Comparison of ENCODE assay signal across 1 cellular context in the genomic region with DNA sequence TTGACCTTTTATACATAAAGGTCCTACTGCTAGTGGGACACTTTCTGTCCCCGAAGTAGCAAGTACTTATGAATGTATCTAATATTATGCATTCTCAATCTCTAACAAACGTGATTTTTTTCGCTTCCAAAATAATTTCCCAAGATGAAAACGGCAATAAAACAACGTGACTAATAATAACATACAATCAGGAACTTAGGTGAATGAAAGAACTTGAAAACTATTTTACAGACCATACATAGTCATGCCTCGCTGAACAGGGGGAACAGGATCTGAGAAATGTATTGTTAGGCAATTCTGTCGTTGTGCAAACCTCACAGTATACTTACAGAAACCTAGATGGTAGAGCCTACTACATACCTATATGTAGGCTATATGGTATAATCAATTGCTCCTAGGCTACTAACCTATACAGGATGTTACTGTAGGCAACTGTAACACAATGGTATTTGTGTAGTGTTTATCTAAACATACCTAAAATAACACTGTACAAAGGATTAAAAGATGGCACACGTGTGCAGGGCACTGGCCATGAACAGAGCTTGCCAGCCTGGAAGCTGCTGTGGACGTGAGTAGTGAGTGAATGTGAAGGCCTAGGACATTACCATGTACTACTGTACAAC.
A peak's percentile ranks its signal among the peaks of the same experiment; 100 is the strongest.
TF ChIP-seq lines count a peak whose summit lies in the region.

No MANE protein-coding gene starts in this region.

TF ChIP-seq in K562, 482 proteins besides CTCF, POLR2A, EP300 and RAD21 (continued from another document and continues in another):
- TF ChIP-seq, protein P1, sequence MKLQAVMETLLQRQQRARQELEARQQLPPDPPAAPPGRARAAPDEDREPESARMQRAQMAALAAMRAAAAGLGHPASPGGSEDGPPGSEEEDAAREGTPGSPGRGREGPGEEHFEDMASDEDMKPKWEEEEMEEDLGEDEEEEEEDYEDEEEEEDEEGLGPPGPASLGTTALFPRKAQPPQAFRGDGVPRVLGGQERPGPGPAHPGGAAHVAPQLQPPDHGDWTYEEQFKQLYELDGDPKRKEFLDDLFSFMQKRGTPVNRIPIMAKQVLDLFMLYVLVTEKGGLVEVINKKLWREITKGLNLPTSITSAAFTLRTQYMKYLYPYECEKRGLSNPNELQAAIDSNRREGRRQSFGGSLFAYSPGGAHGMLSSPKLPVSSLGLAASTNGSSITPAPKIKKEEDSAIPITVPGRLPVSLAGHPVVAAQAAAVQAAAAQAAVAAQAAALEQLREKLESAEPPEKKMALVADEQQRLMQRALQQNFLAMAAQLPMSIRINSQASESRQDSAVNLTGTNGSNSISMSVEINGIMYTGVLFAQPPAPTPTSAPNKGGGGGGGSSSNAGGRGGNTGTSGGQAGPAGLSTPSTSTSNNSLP (IDR thresholded peaks at IDR 0.05; ENCODE audit: borderline replicate concordance, low read depth, low read length) = no peak
- TF ChIP-seq, protein P2, sequence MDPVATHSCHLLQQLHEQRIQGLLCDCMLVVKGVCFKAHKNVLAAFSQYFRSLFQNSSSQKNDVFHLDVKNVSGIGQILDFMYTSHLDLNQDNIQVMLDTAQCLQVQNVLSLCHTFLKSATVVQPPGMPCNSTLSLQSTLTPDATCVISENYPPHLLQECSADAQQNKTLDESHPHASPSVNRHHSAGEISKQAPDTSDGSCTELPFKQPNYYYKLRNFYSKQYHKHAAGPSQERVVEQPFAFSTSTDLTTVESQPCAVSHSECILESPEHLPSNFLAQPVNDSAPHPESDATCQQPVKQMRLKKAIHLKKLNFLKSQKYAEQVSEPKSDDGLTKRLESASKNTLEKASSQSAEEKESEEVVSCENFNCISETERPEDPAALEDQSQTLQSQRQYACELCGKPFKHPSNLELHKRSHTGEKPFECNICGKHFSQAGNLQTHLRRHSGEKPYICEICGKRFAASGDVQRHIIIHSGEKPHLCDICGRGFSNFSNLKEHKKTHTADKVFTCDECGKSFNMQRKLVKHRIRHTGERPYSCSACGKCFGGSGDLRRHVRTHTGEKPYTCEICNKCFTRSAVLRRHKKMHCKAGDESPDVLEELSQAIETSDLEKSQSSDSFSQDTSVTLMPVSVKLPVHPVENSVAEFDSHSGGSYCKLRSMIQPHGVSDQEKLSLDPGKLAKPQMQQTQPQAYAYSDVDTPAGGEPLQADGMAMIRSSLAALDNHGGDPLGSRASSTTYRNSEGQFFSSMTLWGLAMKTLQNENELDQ (CRISPR knock-in tag; IDR thresholded peaks at IDR 0.05; ENCODE audit: borderline replicate concordance) = no peak
- TF ChIP-seq KAT7 (CRISPR knock-in tag; IDR thresholded peaks at IDR 0.05; ENCODE audit: borderline replicate concordance) (peak; percentile 79; the same call in 1 of the 2 replicates), LCOR (CRISPR knock-in tag; IDR thresholded peaks at IDR 0.05) (0 out of 2 replicates have a peak, but pooled peaks have one; percentile 41), ZNF57 (CRISPR knock-in tag; IDR thresholded peaks at IDR 0.05) (no peak), ZFX (CRISPR knock-in tag; IDR thresholded peaks at IDR 0.05) (peak; percentile 64), RBFOX2 (IDR thresholded peaks at IDR 0.05; ENCODE audit: low read depth, low read length) (peak; percentile 65), ZNF347 (CRISPR knock-in tag; IDR thresholded peaks at IDR 0.05; ENCODE audit: low read depth) (no peak), TBL1XR1 (IDR thresholded peaks at IDR 0.05; ENCODE audit: low read length in 2 of 2) (peak in 1 of 2 experiments; percentile 25; a peak in 1 of 4 replicates), SP2 (IDR thresholded peaks at IDR 0.05; ENCODE audit: extremely low read depth, low read depth, low read length, poor library complexity, severe bottlenecking) (no peak), SMARCE1 (IDR thresholded peaks at IDR 0.05) (no peak), SIN3A (IDR thresholded peaks at IDR 0.05; ENCODE audit: borderline replicate concordance in 2 of 2, control insufficient read depth in 1 of 2, low read depth in 2 of 2, low read length in 2 of 2) (peak; percentile 29 to 45; a peak in 1 of 4 replicates), CEBPB (tag; IDR thresholded peaks at IDR 0.05) (peak; percentile 76), ZBTB1 (CRISPR knock-in tag; IDR thresholded peaks at IDR 0.05; ENCODE audit: borderline replicate concordance, low read depth) (no peak), ZNF174 (CRISPR knock-in tag; IDR thresholded peaks at IDR 0.05) (no peak), MYNN (IDR thresholded peaks at IDR 0.05) (no peak), MYNN (CRISPR knock-in tag; IDR thresholded peaks at IDR 0.05) (no peak), BHLHE40 (IDR thresholded peaks at IDR 0.05; ENCODE audit: low read length) (0 out of 2 replicates have a peak, but pooled peaks have one; percentile 6), NFIC (IDR thresholded peaks at IDR 0.05) (no peak), PTTG1 (tag; IDR thresholded peaks at IDR 0.05; ENCODE audit: low read depth) (no peak), CHD1 (IDR thresholded peaks at IDR 0.05; ENCODE audit: low read length) (peak; percentile 32), HDAC2 (IDR thresholded peaks at IDR 0.05) (no peak), ZNF778 (CRISPR knock-in tag; IDR thresholded peaks at IDR 0.05) (no peak), CEBPG (CRISPR knock-in tag; IDR thresholded peaks at IDR 0.05) (peak; percentile 29; the same call in 1 of the 2 replicates), CEBPG (tag; conservative IDR thresholded peaks at IDR 0.05 in 1 of 2, IDR thresholded peaks at IDR 0.05 in 1 of 2) (no peak), MAFK (IDR thresholded peaks at IDR 0.05; ENCODE audit: low read length) (no peak), CREBBP (IDR thresholded peaks at IDR 0.05; ENCODE audit: low read depth, low read length) (no peak), ARID1B (IDR thresholded peaks at IDR 0.05) (no peak), POLR2G (IDR thresholded peaks at IDR 0.05; ENCODE audit: low read depth, low read length) (peak; percentile 46), ZNF644 (tag; IDR thresholded peaks at IDR 0.05; ENCODE audit: low read depth) (peak; percentile 56; the same call in 1 of the 2 replicates)
- TF ChIP-seq, protein P3, sequence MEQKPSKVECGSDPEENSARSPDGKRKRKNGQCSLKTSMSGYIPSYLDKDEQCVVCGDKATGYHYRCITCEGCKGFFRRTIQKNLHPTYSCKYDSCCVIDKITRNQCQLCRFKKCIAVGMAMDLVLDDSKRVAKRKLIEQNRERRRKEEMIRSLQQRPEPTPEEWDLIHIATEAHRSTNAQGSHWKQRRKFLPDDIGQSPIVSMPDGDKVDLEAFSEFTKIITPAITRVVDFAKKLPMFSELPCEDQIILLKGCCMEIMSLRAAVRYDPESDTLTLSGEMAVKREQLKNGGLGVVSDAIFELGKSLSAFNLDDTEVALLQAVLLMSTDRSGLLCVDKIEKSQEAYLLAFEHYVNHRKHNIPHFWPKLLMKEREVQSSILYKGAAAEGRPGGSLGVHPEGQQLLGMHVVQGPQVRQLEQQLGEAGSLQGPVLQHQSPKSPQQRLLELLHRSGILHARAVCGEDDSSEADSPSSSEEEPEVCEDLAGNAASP (IDR thresholded peaks at IDR 0.05) = no peak
- TF ChIP-seq, protein P4, sequence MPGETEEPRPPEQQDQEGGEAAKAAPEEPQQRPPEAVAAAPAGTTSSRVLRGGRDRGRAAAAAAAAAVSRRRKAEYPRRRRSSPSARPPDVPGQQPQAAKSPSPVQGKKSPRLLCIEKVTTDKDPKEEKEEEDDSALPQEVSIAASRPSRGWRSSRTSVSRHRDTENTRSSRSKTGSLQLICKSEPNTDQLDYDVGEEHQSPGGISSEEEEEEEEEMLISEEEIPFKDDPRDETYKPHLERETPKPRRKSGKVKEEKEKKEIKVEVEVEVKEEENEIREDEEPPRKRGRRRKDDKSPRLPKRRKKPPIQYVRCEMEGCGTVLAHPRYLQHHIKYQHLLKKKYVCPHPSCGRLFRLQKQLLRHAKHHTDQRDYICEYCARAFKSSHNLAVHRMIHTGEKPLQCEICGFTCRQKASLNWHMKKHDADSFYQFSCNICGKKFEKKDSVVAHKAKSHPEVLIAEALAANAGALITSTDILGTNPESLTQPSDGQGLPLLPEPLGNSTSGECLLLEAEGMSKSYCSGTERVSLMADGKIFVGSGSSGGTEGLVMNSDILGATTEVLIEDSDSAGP (CRISPR knock-in tag; IDR thresholded peaks at IDR 0.05) = no peak
- TF ChIP-seq, protein P5, sequence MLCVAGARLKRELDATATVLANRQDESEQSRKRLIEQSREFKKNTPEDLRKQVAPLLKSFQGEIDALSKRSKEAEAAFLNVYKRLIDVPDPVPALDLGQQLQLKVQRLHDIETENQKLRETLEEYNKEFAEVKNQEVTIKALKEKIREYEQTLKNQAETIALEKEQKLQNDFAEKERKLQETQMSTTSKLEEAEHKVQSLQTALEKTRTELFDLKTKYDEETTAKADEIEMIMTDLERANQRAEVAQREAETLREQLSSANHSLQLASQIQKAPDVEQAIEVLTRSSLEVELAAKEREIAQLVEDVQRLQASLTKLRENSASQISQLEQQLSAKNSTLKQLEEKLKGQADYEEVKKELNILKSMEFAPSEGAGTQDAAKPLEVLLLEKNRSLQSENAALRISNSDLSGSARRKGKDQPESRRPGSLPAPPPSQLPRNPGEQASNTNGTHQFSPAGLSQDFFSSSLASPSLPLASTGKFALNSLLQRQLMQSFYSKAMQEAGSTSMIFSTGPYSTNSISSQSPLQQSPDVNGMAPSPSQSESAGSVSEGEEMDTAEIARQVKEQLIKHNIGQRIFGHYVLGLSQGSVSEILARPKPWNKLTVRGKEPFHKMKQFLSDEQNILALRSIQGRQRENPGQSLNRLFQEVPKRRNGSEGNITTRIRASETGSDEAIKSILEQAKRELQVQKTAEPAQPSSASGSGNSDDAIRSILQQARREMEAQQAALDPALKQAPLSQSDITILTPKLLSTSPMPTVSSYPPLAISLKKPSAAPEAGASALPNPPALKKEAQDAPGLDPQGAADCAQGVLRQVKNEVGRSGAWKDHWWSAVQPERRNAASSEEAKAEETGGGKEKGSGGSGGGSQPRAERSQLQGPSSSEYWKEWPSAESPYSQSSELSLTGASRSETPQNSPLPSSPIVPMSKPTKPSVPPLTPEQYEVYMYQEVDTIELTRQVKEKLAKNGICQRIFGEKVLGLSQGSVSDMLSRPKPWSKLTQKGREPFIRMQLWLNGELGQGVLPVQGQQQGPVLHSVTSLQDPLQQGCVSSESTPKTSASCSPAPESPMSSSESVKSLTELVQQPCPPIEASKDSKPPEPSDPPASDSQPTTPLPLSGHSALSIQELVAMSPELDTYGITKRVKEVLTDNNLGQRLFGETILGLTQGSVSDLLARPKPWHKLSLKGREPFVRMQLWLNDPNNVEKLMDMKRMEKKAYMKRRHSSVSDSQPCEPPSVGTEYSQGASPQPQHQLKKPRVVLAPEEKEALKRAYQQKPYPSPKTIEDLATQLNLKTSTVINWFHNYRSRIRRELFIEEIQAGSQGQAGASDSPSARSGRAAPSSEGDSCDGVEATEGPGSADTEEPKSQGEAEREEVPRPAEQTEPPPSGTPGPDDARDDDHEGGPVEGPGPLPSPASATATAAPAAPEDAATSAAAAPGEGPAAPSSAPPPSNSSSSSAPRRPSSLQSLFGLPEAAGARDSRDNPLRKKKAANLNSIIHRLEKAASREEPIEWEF (CRISPR knock-in tag; IDR thresholded peaks at IDR 0.05) = no peak
- TF ChIP-seq, protein P6, sequence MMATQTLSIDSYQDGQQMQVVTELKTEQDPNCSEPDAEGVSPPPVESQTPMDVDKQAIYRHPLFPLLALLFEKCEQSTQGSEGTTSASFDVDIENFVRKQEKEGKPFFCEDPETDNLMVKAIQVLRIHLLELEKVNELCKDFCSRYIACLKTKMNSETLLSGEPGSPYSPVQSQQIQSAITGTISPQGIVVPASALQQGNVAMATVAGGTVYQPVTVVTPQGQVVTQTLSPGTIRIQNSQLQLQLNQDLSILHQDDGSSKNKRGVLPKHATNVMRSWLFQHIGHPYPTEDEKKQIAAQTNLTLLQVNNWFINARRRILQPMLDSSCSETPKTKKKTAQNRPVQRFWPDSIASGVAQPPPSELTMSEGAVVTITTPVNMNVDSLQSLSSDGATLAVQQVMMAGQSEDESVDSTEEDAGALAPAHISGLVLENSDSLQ (IDR thresholded peaks at IDR 0.05) = no peak
- TF ChIP-seq, protein P7, sequence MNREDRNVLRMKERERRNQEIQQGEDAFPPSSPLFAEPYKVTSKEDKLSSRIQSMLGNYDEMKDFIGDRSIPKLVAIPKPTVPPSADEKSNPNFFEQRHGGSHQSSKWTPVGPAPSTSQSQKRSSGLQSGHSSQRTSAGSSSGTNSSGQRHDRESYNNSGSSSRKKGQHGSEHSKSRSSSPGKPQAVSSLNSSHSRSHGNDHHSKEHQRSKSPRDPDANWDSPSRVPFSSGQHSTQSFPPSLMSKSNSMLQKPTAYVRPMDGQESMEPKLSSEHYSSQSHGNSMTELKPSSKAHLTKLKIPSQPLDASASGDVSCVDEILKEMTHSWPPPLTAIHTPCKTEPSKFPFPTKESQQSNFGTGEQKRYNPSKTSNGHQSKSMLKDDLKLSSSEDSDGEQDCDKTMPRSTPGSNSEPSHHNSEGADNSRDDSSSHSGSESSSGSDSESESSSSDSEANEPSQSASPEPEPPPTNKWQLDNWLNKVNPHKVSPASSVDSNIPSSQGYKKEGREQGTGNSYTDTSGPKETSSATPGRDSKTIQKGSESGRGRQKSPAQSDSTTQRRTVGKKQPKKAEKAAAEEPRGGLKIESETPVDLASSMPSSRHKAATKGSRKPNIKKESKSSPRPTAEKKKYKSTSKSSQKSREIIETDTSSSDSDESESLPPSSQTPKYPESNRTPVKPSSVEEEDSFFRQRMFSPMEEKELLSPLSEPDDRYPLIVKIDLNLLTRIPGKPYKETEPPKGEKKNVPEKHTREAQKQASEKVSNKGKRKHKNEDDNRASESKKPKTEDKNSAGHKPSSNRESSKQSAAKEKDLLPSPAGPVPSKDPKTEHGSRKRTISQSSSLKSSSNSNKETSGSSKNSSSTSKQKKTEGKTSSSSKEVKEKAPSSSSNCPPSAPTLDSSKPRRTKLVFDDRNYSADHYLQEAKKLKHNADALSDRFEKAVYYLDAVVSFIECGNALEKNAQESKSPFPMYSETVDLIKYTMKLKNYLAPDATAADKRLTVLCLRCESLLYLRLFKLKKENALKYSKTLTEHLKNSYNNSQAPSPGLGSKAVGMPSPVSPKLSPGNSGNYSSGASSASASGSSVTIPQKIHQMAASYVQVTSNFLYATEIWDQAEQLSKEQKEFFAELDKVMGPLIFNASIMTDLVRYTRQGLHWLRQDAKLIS (CRISPR knock-in tag; IDR thresholded peaks at IDR 0.05) = peak; percentile 62
- TF ChIP-seq, protein P8, sequence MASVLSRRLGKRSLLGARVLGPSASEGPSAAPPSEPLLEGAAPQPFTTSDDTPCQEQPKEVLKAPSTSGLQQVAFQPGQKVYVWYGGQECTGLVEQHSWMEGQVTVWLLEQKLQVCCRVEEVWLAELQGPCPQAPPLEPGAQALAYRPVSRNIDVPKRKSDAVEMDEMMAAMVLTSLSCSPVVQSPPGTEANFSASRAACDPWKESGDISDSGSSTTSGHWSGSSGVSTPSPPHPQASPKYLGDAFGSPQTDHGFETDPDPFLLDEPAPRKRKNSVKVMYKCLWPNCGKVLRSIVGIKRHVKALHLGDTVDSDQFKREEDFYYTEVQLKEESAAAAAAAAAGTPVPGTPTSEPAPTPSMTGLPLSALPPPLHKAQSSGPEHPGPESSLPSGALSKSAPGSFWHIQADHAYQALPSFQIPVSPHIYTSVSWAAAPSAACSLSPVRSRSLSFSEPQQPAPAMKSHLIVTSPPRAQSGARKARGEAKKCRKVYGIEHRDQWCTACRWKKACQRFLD (CRISPR knock-in tag; IDR thresholded peaks at IDR 0.05) = 0 out of 2 replicates have a peak, but pooled peaks have one; percentile 49
